Comparison of ENCODE assay signal across 11 cellular contexts in genomic region chr1:113804421-113805255, GRCh38. TPM values are rescaled to one million over a fixed set of nuclear protein-coding genes. Genes with fewer than 3 reads are reported as not detected.
DNase-seq lines count a peak whose midpoint lies in the region; ATAC-seq and TF ChIP-seq lines count a peak whose summit lies in the region.
"Had no signal": no experiment of that assay in that cellular context is flagged by ENCODE, and none has a peak within 500 bp of the region (broad histone marks: within the 10 kb centered on the region; RNA-seq: fewer than 3 reads in every experiment).

No MANE protein-coding gene starts in this region.

- H3K9ac ChIP-seq in mammary epithelial cell (ENCODE audit: insufficient read depth, low read length) (no peak overlapping the region), colonic mucosa (ENCODE audit: low read depth in 2 of 2, low read length in 2 of 2) (no peak overlapping the region)

- H3K4me3 ChIP-seq in BE2C (ENCODE audit: low read depth, low read length) (no peak overlapping the region), mammary epithelial cell (replicated peaks in 1 of 3; ENCODE audit: insufficient read depth in 1 of 3, low read depth in 2 of 3, low read length in 3 of 3) (no peak overlapping the region), lung (no peak overlapping the region), colonic mucosa (no peak overlapping the region)

- H4K20me1 ChIP-seq in mammary epithelial cell (ENCODE audit: insufficient read depth, low read length): no peaks in the 10 kb centered on the region

- CTCF ChIA-PET in mammary epithelial cell (lab: Charles Lee; ENCODE audit: low non-redundant PET): no interaction called here

- intact Hi-C loops in mammary epithelial cell (cut with micrococcal nuclease): no loop called here
- intact Hi-C loops in colonic mucosa (cut with DNase I): no loop called here

- 0 out of 2 replicates have a peak, but pooled peaks cover 2% of the 10 kb centered on the region for H3K36me3 ChIP-seq in BE2C
- no peaks in the 10 kb centered on the region for H3K36me3 ChIP-seq in mammary epithelial cell (ENCODE audit: insufficient read depth, low read length)
- H3K36me3 ChIP-seq in lung (ENCODE audit: control insufficient read depth in 2 of 2, insufficient read depth in 2 of 2, low read length in 2 of 2): no peaks in the 10 kb centered on the region
- no peaks in the 10 kb centered on the region for H3K36me3 ChIP-seq in colonic mucosa

- H2AFZ ChIP-seq in mammary epithelial cell (ENCODE audit: low read depth, low read length): no peak overlapping the region

- no peak overlapping the region for H3K27ac ChIP-seq in mammary epithelial cell (ENCODE audit: insufficient read depth, low read depth, low read length)
- H3K27ac ChIP-seq in lung (ENCODE audit: low read depth in 1 of 2, low read length in 1 of 2): peak overlapping the region in 1 of 2 donors; percentile 72
- H3K27ac ChIP-seq in colonic mucosa: no peak overlapping the region
- H3K27ac ChIP-seq: epithelial cell of prostate had no signal

- ATAC-seq in lung (ENCODE audit: insufficient read depth, low FRiP score) (peak; percentile 79), GM19455 (IDR thresholded peaks at IDR 0.05; ENCODE audit: unreplicated experiment) (no peak)

- H3K27me3 ChIP-seq in BE2C (no peaks in the 10 kb centered on the region), mammary epithelial cell (ENCODE audit: insufficient read depth, low read length) (no peaks in the 10 kb centered on the region), lung (ENCODE audit: control insufficient read depth, insufficient read depth) (no peaks in the 10 kb centered on the region), colonic mucosa (no peaks in the 10 kb centered on the region)

- WGBS in mammary epithelial cell (ENCODE audit: low coverage, missing lambda C conversion rate): 68% methylated on average over 4 of the region's 8 CpGs
- 49 to 56% methylated on average over 8 of the region's 8 CpGs for WGBS in lung, 2 donors

- DNase-seq in BE2C (peak; percentile 12), LHCN-M2 (ENCODE audit: low read depth) (peak; percentile 64), mammary epithelial cell (peak; percentile 49), lung (ENCODE audit: low spot score) (no peak), SHP77 (lab: John Stamatoyannopoulos, UW) (no peak), NCI-H2029 treated with DMSO at 0.1 percent for 48 hours (lab: John Stamatoyannopoulos, UW) (no peak), colonic mucosa (no peak)
- DNase-seq: activated CD4-positive, alpha-beta T cell treated with anti-CD3 and anti-CD28 coated beads for 4 hours; NCI-H187 had no signal

- H3K4me1 ChIP-seq in BE2C: peaks cover 5% of the 10 kb centered on the region
- peaks cover 15% of the 10 kb centered on the region for H3K4me1 ChIP-seq in mammary epithelial cell (ENCODE audit: insufficient read depth, low read length)
- peaks cover 4 to 12% of the 10 kb centered on the region in 2 donors for H3K4me1 ChIP-seq in lung (ENCODE audit: control insufficient read depth in 2 of 2, insufficient read depth in 2 of 2, low read length in 2 of 2)
- H3K4me1 ChIP-seq in colonic mucosa: no peaks in the 10 kb centered on the region

- peaks cover 97% of the 10 kb centered on the region for H3K79me2 ChIP-seq in mammary epithelial cell (ENCODE audit: insufficient read depth, low read length)

- peak overlapping the region; percentile 41 for H3K4me2 ChIP-seq in mammary epithelial cell (ENCODE audit: insufficient read depth, low read depth, low read length)

- TF ChIP-seq CTCF in BE2C (IDR thresholded peaks at IDR 0.05; ENCODE audit: low read depth, low read length) (no peak), mammary epithelial cell (conservative IDR thresholded peaks at IDR 0.05 in 1 of 2, IDR thresholded peaks at IDR 0.05 in 1 of 2; ENCODE audit: extremely low read depth in 1 of 2, insufficient read depth in 1 of 2, low read depth in 1 of 2, low read length in 2 of 2) (no peak), lung (IDR thresholded peaks at IDR 0.05; ENCODE audit: control extremely low read depth, extremely low read depth) (no peak), colonic mucosa (IDR thresholded peaks at IDR 0.05) (no peak)

- in situ Hi-C loops in mammary epithelial cell (cut with MboI; ENCODE audit: low sequenced_read_pairs in 2 of 2): no loop called here

- H3K9me3 ChIP-seq in BE2C: no peaks in the 10 kb centered on the region; the same call in 1 of the 2 replicates
- no peaks in the 10 kb centered on the region for H3K9me3 ChIP-seq in mammary epithelial cell (replicated peaks; ENCODE audit: insufficient read depth, low read length)
- no peaks in the 10 kb centered on the region for H3K9me3 ChIP-seq in lung (ENCODE audit: control insufficient read depth in 2 of 2, insufficient read depth in 1 of 2, low read length in 1 of 2)
- no peaks in the 10 kb centered on the region for H3K9me3 ChIP-seq in colonic mucosa

- BruUV-seq in mammary epithelial cell (replicated peaks; lab: Mats Ljungman, UMichigan): no TSS peak

- dilution Hi-C loops in mammary epithelial cell (cut with HindIII; ENCODE audit: low sequenced_read_pairs): no loop called here

RNA-seq across cellular contexts. Expression of gene RSBN1, which starts 7.6 kb away (rescaled TPM):
- polyA plus RNA-seq in BE2C (2012; ENCODE audit: insufficient read depth, insufficient read length, low read depth): 9.3 TPM
- total RNA-seq in LHCN-M2 (2014; rRNA removed): 8.1 and 10.7 TPM in 2 replicates
- 3.6 TPM for polyA plus RNA-seq in LHCN-M2 (2012)
- total RNA-seq in mammary epithelial cell: 10 to 100 TPM; 10.0 to 12.5 TPM
- 6.8 TPM for polyA plus RNA-seq in mammary epithelial cell
- polyA minus RNA-seq in mammary epithelial cell: 5.7 TPM
- total RNA-seq in lung: 10 to 100 TPM; 18.2 to 39.0 TPM
- 1 to 10 TPM; 4.4 to 6.8 TPM for polyA plus RNA-seq in lung
- total RNA-seq in colonic mucosa: 10 to 100 TPM; 21.7 to 27.4 TPM

RNA-seq across cellular contexts. Expression of gene PHTF1, which starts 45.4 kb away (rescaled TPM):
- polyA plus RNA-seq in BE2C (2012; ENCODE audit: insufficient read depth, insufficient read length, low read depth): 5.5 TPM
- total RNA-seq in LHCN-M2 (2014; rRNA removed) (39.0 and 39.6 TPM in 2 replicates), mammary epithelial cell (10 to 100 TPM; 16.6 to 21.0 TPM), lung (10 to 100 TPM; 23.3 to 29.7 TPM), colonic mucosa (1 to 10 TPM; 8.5 to 9.8 TPM)
- polyA plus RNA-seq in LHCN-M2 (2012): 15.2 TPM
- polyA plus RNA-seq in mammary epithelial cell (8.0 TPM), lung (10 to 100 TPM in 1 of 2 donors, 1 to 10 TPM in 1; 9.5 to 15.8 TPM)
- polyA minus RNA-seq in mammary epithelial cell: 12.2 TPM

Comparison
In these comparisons a context has a peak if more than half of its experiments do, and no peak if none do; other contexts are left out.
1. DNase-seq: peak in BE2C (single experiment), LHCN-M2 (single experiment) and mammary epithelial cell (single experiment); none in lung (single experiment), SHP77 (0 of 2), NCI-H2029 treated with DMSO at 0.1 percent for 48 hours (single experiment) and colonic mucosa (single experiment).